In genomic region chr11:11975201-11976092, GRCh38 we compare ENCODE assay signal across 15 cellular contexts. TPM values are rescaled to one million over a fixed set of nuclear protein-coding genes. Genes with fewer than 3 reads are reported as not detected.
DNase-seq lines count a peak whose midpoint lies in the region; ATAC-seq and TF ChIP-seq lines count a peak whose summit lies in the region.
"Had no signal": no experiment of that assay in that cellular context is flagged by ENCODE, and none has a peak within 500 bp of the region (broad histone marks: within the 10 kb centered on the region; RNA-seq: fewer than 3 reads in every experiment).

No MANE protein-coding gene starts in this region.

- no peak overlapping the region for H3K9ac ChIP-seq in mesenchymal stem cell (ENCODE audit: low read length)

- H4K8ac ChIP-seq in mesenchymal stem cell (ENCODE audit: low read length) = peak overlapping the region; percentile 43

- no peak overlapping the region for H3K23ac ChIP-seq in mesenchymal stem cell (ENCODE audit: low read length in 2 of 2)

- peak overlapping the region; percentile 55 to 78 for H2BK12ac ChIP-seq in mesenchymal stem cell (ENCODE audit: low read length in 2 of 2)

- no peaks in the 10 kb centered on the region for H3K27me3 ChIP-seq in left ventricle myocardium inferior (ENCODE audit: low read depth)
- H3K27me3 ChIP-seq in ascending aorta = no peaks in the 10 kb centered on the region
- H3K27me3 ChIP-seq in mesenchymal stem cell (ENCODE audit: control insufficient read depth in 1 of 2, insufficient read depth in 1 of 2, low read length in 2 of 2) = no peaks in the 10 kb centered on the region
- no peaks in the 10 kb centered on the region for H3K27me3 ChIP-seq in aorta (ENCODE audit: control insufficient read depth in 1 of 2, insufficient read depth in 2 of 2, low read length in 1 of 2)
- H3K27me3 ChIP-seq: BE2C had no signal

- no peak overlapping the region for H2BK5ac ChIP-seq in mesenchymal stem cell (ENCODE audit: low read depth, low read length, poor library complexity, severe bottlenecking)

- no peak overlapping the region for H3K4me3 Mint-ChIP-seq in glutamatergic neuron (ENCODE audit: unreplicated experiment)
- H3K4me3 Mint-ChIP-seq: neural crest cell had no signal

- H2BK15ac ChIP-seq in mesenchymal stem cell (ENCODE audit: low read depth, poor library complexity, severe bottlenecking) = peak overlapping the region; percentile 82

- H3K4me3 ChIP-seq in left ventricle myocardium inferior = no peak overlapping the region
- H3K4me3 ChIP-seq in ascending aorta = no peak overlapping the region
- H3K4me3 ChIP-seq in mesenchymal stem cell (ENCODE audit: insufficient read depth in 1 of 2, low read depth in 1 of 2, low read length in 2 of 2) = no peak overlapping the region
- no peak overlapping the region for H3K4me3 ChIP-seq in aorta (ENCODE audit: low read length in 2 of 2)

- peak overlapping the region; percentile 91 for H2AK5ac ChIP-seq in mesenchymal stem cell (ENCODE audit: low read length, severe bottlenecking)

- intact Hi-C loops in left ventricle myocardium inferior (cut with micrococcal nuclease) (no loop called here), left ventricle myocardium superior (cut with micrococcal nuclease) (no loop called here), ascending aorta (cut with DNase I) (loop anchor here (2.0 to 10.0 kb wide), 3 partner anchors 33 to 309 kb away; partner anchors contain the start of gene DKK3), aorta (cut with DNase I) (loop anchor here (2.0 kb wide), 2 partner anchors 33 to 43 kb away; partner anchors contain the start of gene DKK3 (in 1 of the 2))

- ATAC-seq in left ventricle myocardium superior (no peak), aorta (ENCODE audit: low FRiP score) (no peak), GM21529 (IDR thresholded peaks at IDR 0.05; ENCODE audit: unreplicated experiment) (no peak)

- H2AFZ ChIP-seq in mesenchymal stem cell (ENCODE audit: low read depth, low read length) = no peak overlapping the region

- peaks cover 9% of the 10 kb centered on the region for H3K9me3 Mint-ChIP-seq in glutamatergic neuron (ENCODE audit: unreplicated experiment)
- H3K9me3 Mint-ChIP-seq: neural crest cell had no signal

- H3K14ac ChIP-seq in mesenchymal stem cell (ENCODE audit: low read length in 2 of 2) = peak overlapping the region in 1 of 2 experiments; percentile 31

- peak overlapping the region; percentile 76 for H4K91ac ChIP-seq in mesenchymal stem cell (ENCODE audit: low read length)

- no peak overlapping the region for H3K27ac Mint-ChIP-seq in glutamatergic neuron (ENCODE audit: unreplicated experiment)

- TF ChIP-seq CTCF in left ventricle myocardium inferior (IDR thresholded peaks at IDR 0.05; ENCODE audit: borderline replicate concordance) = no peak
- no peak for TF ChIP-seq CTCF in ascending aorta (IDR thresholded peaks at IDR 0.05)
- TF ChIP-seq CTCF in glutamatergic neuron (IDR thresholded peaks at IDR 0.05; ENCODE audit: partially characterized antibody, unreplicated experiment) = no peak

- no peak overlapping the region for H3K4me2 ChIP-seq in mesenchymal stem cell (ENCODE audit: low read length, poor library complexity, severe bottlenecking)

- DNase-seq in left ventricle myocardium inferior (no peak), left ventricle myocardium superior (no peak), ascending aorta (ENCODE audit: low spot score in 2 of 2) (peak in 1 of 2 donors; percentile 62), mesenchymal stem cell (no peak), aorta (no peak), NCI-H187 treated with DMSO at 0.1 percent for 48 hours (lab: John Stamatoyannopoulos, UW) (no peak), glutamatergic neuron (no peak)
- DNase-seq: BE2C; GF-D8; NCI-H774; stimulated activated CD4-positive, alpha-beta T cell treated with anti-CD3 and anti-CD28 coated beads, Interleukin-15, amount 100 ng/mL, for 24 hours; stimulated activated naive CD4-positive, alpha-beta T cell; T-helper 1 cell had no signal

- no peaks in the 10 kb centered on the region for H3K9me3 ChIP-seq in left ventricle myocardium inferior (replicated peaks)
- no peaks in the 10 kb centered on the region for H3K9me3 ChIP-seq in ascending aorta
- H3K9me3 ChIP-seq in mesenchymal stem cell (ENCODE audit: control insufficient read depth, low read length) = no peaks in the 10 kb centered on the region
- no peaks in the 10 kb centered on the region for H3K9me3 ChIP-seq in aorta (ENCODE audit: control insufficient read depth, low read length)
- H3K9me3 ChIP-seq: BE2C had no signal

- peak overlapping the region; percentile 1 to 89 for H3K4ac ChIP-seq in mesenchymal stem cell (ENCODE audit: low read depth in 1 of 2, low read length in 2 of 2)

- H3K36me3 Mint-ChIP-seq in glutamatergic neuron (ENCODE audit: unreplicated experiment) = no peaks in the 10 kb centered on the region

- H3K27me3 Mint-ChIP-seq in glutamatergic neuron (ENCODE audit: unreplicated experiment) = peaks cover 9% of the 10 kb centered on the region

- H3K4me1 Mint-ChIP-seq in glutamatergic neuron (ENCODE audit: low read depth, unreplicated experiment) = peaks cover 54% of the 10 kb centered on the region

- peaks cover 100% of the 10 kb centered on the region for H3K4me1 ChIP-seq in left ventricle myocardium inferior
- H3K4me1 ChIP-seq in ascending aorta = peaks cover 43 to 87% of the 10 kb centered on the region in 2 donors
- H3K4me1 ChIP-seq in mesenchymal stem cell (ENCODE audit: control insufficient read depth, insufficient read depth, low read depth, low read length) = peaks cover 65% of the 10 kb centered on the region
- peaks cover 0 to 15% of the 10 kb centered on the region in 2 donors for H3K4me1 ChIP-seq in aorta (ENCODE audit: control insufficient read depth in 1 of 2, insufficient read depth in 2 of 2, low read length in 2 of 2)

- peak overlapping the region; percentile 55 for H2BK120ac ChIP-seq in mesenchymal stem cell (ENCODE audit: low read depth, low read length)

- peaks cover 15% of the 10 kb centered on the region for H3K79me1 ChIP-seq in mesenchymal stem cell (replicated peaks; ENCODE audit: low read length, poor library complexity, severe bottlenecking)

- H3K27ac ChIP-seq in left ventricle myocardium inferior (replicated peaks) (peak overlapping the region; percentile 96), ascending aorta (peak overlapping the region; percentile 81 to 83), mesenchymal stem cell (ENCODE audit: low read length, poor library complexity, severe bottlenecking) (peak overlapping the region; percentile 98), aorta (ENCODE audit: low read depth in 1 of 2, low read length in 2 of 2) (peak overlapping the region; percentile 71 to 83)

- peak overlapping the region; percentile 58 to 98 for H3K18ac ChIP-seq in mesenchymal stem cell (ENCODE audit: low read depth in 1 of 2, low read length in 2 of 2)

- 79% methylated on average over 10 of the region's 11 CpGs for WGBS in mesenchymal stem cell
- 69 to 73% methylated on average over 11 of the region's 11 CpGs for WGBS in aorta, 2 donors

- no peaks in the 10 kb centered on the region for H3K36me3 ChIP-seq in left ventricle myocardium inferior
- H3K36me3 ChIP-seq in ascending aorta = no peaks in the 10 kb centered on the region
- peaks cover 0 to 20% of the 10 kb centered on the region in 2 experiments for H3K36me3 ChIP-seq in mesenchymal stem cell (ENCODE audit: control insufficient read depth in 1 of 2, insufficient read depth in 2 of 2, low read depth in 1 of 2, low read length in 2 of 2)
- H3K36me3 ChIP-seq in aorta (ENCODE audit: control insufficient read depth in 1 of 2, insufficient read depth in 2 of 2, low read length in 1 of 2) = no peaks in the 10 kb centered on the region
- H3K36me3 ChIP-seq: BE2C had no signal

RNA-seq across cellular contexts. Expression of gene DKK3, which starts 33.0 kb away (rescaled TPM):
- 769 TPM for total RNA-seq in left ventricle myocardium inferior
- 657 TPM for total RNA-seq in left ventricle myocardium superior
- 433 TPM for total RNA-seq in ascending aorta
- 686 TPM for polyA plus RNA-seq in mesenchymal stem cell (2013, experiment 1 of 2)
- 701 TPM for polyA plus RNA-seq in mesenchymal stem cell (2013, experiment 2 of 2)
- 100 to 1,000 TPM; 250 to 313 TPM for total RNA-seq in aorta
- polyA plus RNA-seq in aorta = 100 to 1,000 TPM; 471 to 938 TPM
- 131 TPM for total RNA-seq in glutamatergic neuron (ENCODE audit: unreplicated experiment)

Comparison
In these comparisons a context has a peak if more than half of its experiments do, and no peak if none do; other contexts are left out.
1. intact Hi-C loops: an anchor here in ascending aorta (2.0 to 10.0 kb wide) and aorta (2.0 kb wide); none called in left ventricle myocardium inferior and left ventricle myocardium superior.